In genomic region chr16:67563708-67564468, GRCh38 we compare ENCODE assay signal across 8 cellular contexts. TPM values are rescaled to one million over a fixed set of nuclear protein-coding genes. Genes with fewer than 3 reads are reported as not detected.
DNase-seq lines count a peak whose midpoint lies in the region; ATAC-seq and TF ChIP-seq lines count a peak whose summit lies in the region.

No MANE protein-coding gene starts in this region.

- peak overlapping the region; percentile 78 for H3K4me3 Mint-ChIP-seq in activated naive CD4-positive, alpha-beta T cell treated with anti-CD3 and anti-CD28 coated beads for 36 hours

- H3K36me3 ChIP-seq in kidney epithelial cell (ENCODE audit: control insufficient read depth, insufficient read depth, low read length), result no peaks in the 10 kb centered on the region

- CTCF ChIA-PET in activated naive CD4-positive, alpha-beta T cell treated with anti-CD3 and anti-CD28 coated beads for 36 hours (lab: Charles Lee), result interaction anchor here (0.6 to 9.9 kb wide), 17 partner anchors 8 to 243 kb away, joined by 3 to 142 read pairs (median 5); partner anchors contain the start of genes ACD, C16orf86, ENKD1 and TSNAXIP1

- H3K36me3 Mint-ChIP-seq in activated naive CD4-positive, alpha-beta T cell treated with anti-CD3 and anti-CD28 coated beads for 36 hours (ENCODE audit: low read depth), result no peaks in the 10 kb centered on the region

- ATAC-seq in HG03378 (IDR thresholded peaks at IDR 0.05; ENCODE audit: unreplicated experiment), result no peak

- no peaks in the 10 kb centered on the region for H3K9me3 Mint-ChIP-seq in activated naive CD4-positive, alpha-beta T cell treated with anti-CD3 and anti-CD28 coated beads for 36 hours

- in situ Hi-C loops in astrocyte of the spinal cord (cut with HindIII; ENCODE audit: low sequenced_read_pairs), result no loop called here

- DNase-seq in activated naive CD4-positive, alpha-beta T cell treated with anti-CD3 and anti-CD28 coated beads for 36 hours, result peak; percentile 57
- no peak for DNase-seq in activated naive CD4-positive, alpha-beta T cell (lab: John Stamatoyannopoulos, UW)
- DNase-seq in NOMO-1 (lab: John Stamatoyannopoulos, UW; ENCODE audit: unreplicated experiment in 2 of 2) (peak; percentile 86 to 88), astrocyte of the spinal cord (ENCODE audit: low read depth, low spot score) (peak; percentile 57), kidney epithelial cell (ENCODE audit: low read depth) (no peak), stromal cell of bone marrow (ENCODE audit: low read depth) (peak; percentile 65), iPS-NIHi7 (ENCODE audit: extremely low spot score) (no peak)

- H3K27me3 ChIP-seq in kidney epithelial cell (ENCODE audit: control insufficient read depth, insufficient read depth, low read length), result no peaks in the 10 kb centered on the region

- intact Hi-C loops in activated naive CD4-positive, alpha-beta T cell treated with anti-CD3 and anti-CD28 coated beads for 36 hours (cut with micrococcal nuclease), result loop anchor here (2.0 to 5.0 kb wide), 3 partner anchors 317 to 535 kb away; partner anchors contain the start of genes CBFB, FHOD1 and SLC9A5

- peaks cover 49% of the 10 kb centered on the region for H3K4me1 Mint-ChIP-seq in activated naive CD4-positive, alpha-beta T cell treated with anti-CD3 and anti-CD28 coated beads for 36 hours (ENCODE audit: low read depth)

- no peaks in the 10 kb centered on the region for H3K27me3 Mint-ChIP-seq in activated naive CD4-positive, alpha-beta T cell treated with anti-CD3 and anti-CD28 coated beads for 36 hours (ENCODE audit: low read depth)

- H3K4me3 ChIP-seq in astrocyte of the spinal cord (ENCODE audit: low read depth, low read length) (peak overlapping the region; percentile 58), kidney epithelial cell (ENCODE audit: low read depth, low read length) (peak overlapping the region; percentile 98)

- H3K27ac Mint-ChIP-seq in activated naive CD4-positive, alpha-beta T cell treated with anti-CD3 and anti-CD28 coated beads for 36 hours, result peak overlapping the region; percentile 92

- TF ChIP-seq CTCF in astrocyte of the spinal cord (IDR thresholded peaks at IDR 0.05; ENCODE audit: low read depth, low read length), result no peak
- TF ChIP-seq CTCF in kidney epithelial cell (IDR thresholded peaks at IDR 0.05; ENCODE audit: insufficient read depth, low read length, poor library complexity, severe bottlenecking), result no peak

RNA-seq across cellular contexts. Expression of gene CTCF, which starts 1.6 kb away (rescaled TPM):
- total RNA-seq in activated naive CD4-positive, alpha-beta T cell treated with anti-CD3 and anti-CD28 coated beads for 36 hours, result 10 to 100 TPM; 51.2 to 52.3 TPM
- total RNA-seq in kidney epithelial cell, result 40.7 and 45.0 TPM in 2 replicates

RNA-seq across cellular contexts. Expression of gene RIPOR1, which starts 35.3 kb away (rescaled TPM):
- total RNA-seq in activated naive CD4-positive, alpha-beta T cell treated with anti-CD3 and anti-CD28 coated beads for 36 hours, result 10 to 100 TPM; 34.2 to 41.9 TPM
- 72.1 and 91.0 TPM in 2 replicates for total RNA-seq in kidney epithelial cell

Comparison
In these comparisons a context has a peak if more than half of its experiments do, and no peak if none do; other contexts are left out.
1. DNase-seq: peak in activated naive CD4-positive, alpha-beta T cell treated with anti-CD3 and anti-CD28 coated beads for 36 hours (single experiment), NOMO-1 (2 of 2), astrocyte of the spinal cord (single experiment) and stromal cell of bone marrow (single experiment); none in activated naive CD4-positive, alpha-beta T cell (0 of 4), kidney epithelial cell (single experiment) and iPS-NIHi7 (single experiment).